In genomic region chr7:8133955-8134733, GRCh38 we compare ENCODE assay signal across 9 cellular contexts.
DNase-seq lines count a peak whose midpoint lies in the region; ATAC-seq and TF ChIP-seq lines count a peak whose summit lies in the region.
"Had no signal": no experiment of that assay in that cellular context is flagged by ENCODE, and none has a peak within 500 bp of the region (broad histone marks: within the 10 kb centered on the region; RNA-seq: fewer than 3 reads in every experiment).

No MANE protein-coding gene starts in this region.

- POLR2A ChIA-PET in WTC11 (lab: Charles Lee): no interaction called here

- TF ChIP-seq CTCF in WTC11 (IDR thresholded peaks at IDR 0.05): no peak
- TF ChIP-seq CTCF in heart left ventricle (IDR thresholded peaks at IDR 0.05): no peak
- no peak for TF ChIP-seq CTCF in progenitor cell of endocrine pancreas (IDR thresholded peaks at IDR 0.05; ENCODE audit: unreplicated experiment)

- H3K36me3 ChIP-seq in heart left ventricle: peaks cover 0 to 38% (median 0%) of the 10 kb centered on the region in 9 donors

- no peak for TF ChIP-seq POLR2A in heart left ventricle (IDR thresholded peaks at IDR 0.05)

- no peaks in the 10 kb centered on the region for H3K36me3 Mint-ChIP-seq in activated T-cell treated with anti-CD3 and anti-CD28 coated beads, Interleukin-2, amount 50 U/mL, for 24 hours (ENCODE audit: low read depth)
- H3K36me3 Mint-ChIP-seq in WTC11: 0 out of 2 replicates have a peak, but pooled peaks cover 4% of the 10 kb centered on the region
- peaks cover 4% of the 10 kb centered on the region for H3K36me3 Mint-ChIP-seq in progenitor cell of endocrine pancreas (ENCODE audit: insufficient read depth)

- H3K4me3 Mint-ChIP-seq in activated T-cell treated with anti-CD3 and anti-CD28 coated beads, Interleukin-2, amount 50 U/mL, for 24 hours: peak overlapping the region; percentile 18
- H3K4me3 Mint-ChIP-seq in WTC11: no peak overlapping the region
- no peak overlapping the region for H3K4me3 Mint-ChIP-seq in progenitor cell of endocrine pancreas (ENCODE audit: low read depth)

- WGBS in heart left ventricle, 4 donors: 73 to 86% (median 81%) methylated on average over 10 of the region's 10 CpGs

- no peak overlapping the region for H3K4me3 ChIP-seq in heart left ventricle

- H3K27me3 ChIP-seq in heart left ventricle: no peaks in the 10 kb centered on the region

- no peaks in the 10 kb centered on the region for H3K9me3 ChIP-seq in heart left ventricle

- H3K27me3 Mint-ChIP-seq in activated T-cell treated with anti-CD3 and anti-CD28 coated beads, Interleukin-2, amount 50 U/mL, for 24 hours: no peaks in the 10 kb centered on the region
- no peaks in the 10 kb centered on the region for H3K27me3 Mint-ChIP-seq in WTC11 (ENCODE audit: low read depth)
- H3K27me3 Mint-ChIP-seq in progenitor cell of endocrine pancreas: no peaks in the 10 kb centered on the region

- intact Hi-C loops in heart left ventricle (cut with DNase I): no loop called here

- H3K27ac Mint-ChIP-seq in activated T-cell treated with anti-CD3 and anti-CD28 coated beads, Interleukin-2, amount 50 U/mL, for 24 hours: peak overlapping the region; percentile 84
- H3K27ac Mint-ChIP-seq in WTC11: peak overlapping the region; percentile 54; the same call in 1 of the 2 replicates
- no peak overlapping the region for H3K27ac Mint-ChIP-seq in progenitor cell of endocrine pancreas

- no peak for DNase-seq in activated T-cell treated with anti-CD3 and anti-CD28 coated beads, Interleukin-2, amount 50 U/mL, for 24 hours
- no peak for DNase-seq in activated T-cell treated with anti-CD3 and anti-CD28 coated beads, Interleukin-2, amount 50 U/mL, for 1 hour
- DNase-seq in WTC11 (ENCODE audit: low spot score) (no peak), heart left ventricle (no peak), NCI-H446 (lab: John Stamatoyannopoulos, UW) (no peak), progenitor cell of endocrine pancreas (ENCODE audit: low spot score, unreplicated experiment) (no peak)
- peak; percentile 47 for DNase-seq in stimulated activated CD4-positive, alpha-beta T cell treated with anti-CD3 and anti-CD28 coated beads, Interleukin-4, amount 100 ng/mL, for 24 hours
- DNase-seq: NCI-H1694 treated with DMSO at 0.1 percent for 48 hours had no signal

- ATAC-seq in HG02938 (IDR thresholded peaks at IDR 0.05; ENCODE audit: unreplicated experiment) (peak; percentile 72), WTC11 (no peak), heart left ventricle (no peak)

- H3K4me1 Mint-ChIP-seq in activated T-cell treated with anti-CD3 and anti-CD28 coated beads, Interleukin-2, amount 50 U/mL, for 24 hours (ENCODE audit: low read depth): peaks cover 63% of the 10 kb centered on the region
- H3K4me1 Mint-ChIP-seq in WTC11 (no peaks in the 10 kb centered on the region), progenitor cell of endocrine pancreas (ENCODE audit: low read depth) (peaks cover 13% of the 10 kb centered on the region)

- H3K9me3 Mint-ChIP-seq in activated T-cell treated with anti-CD3 and anti-CD28 coated beads, Interleukin-2, amount 50 U/mL, for 24 hours: no peaks in the 10 kb centered on the region
- H3K9me3 Mint-ChIP-seq in WTC11 (no peaks in the 10 kb centered on the region), progenitor cell of endocrine pancreas (ENCODE audit: low read depth) (no peaks in the 10 kb centered on the region)

- H3K4me1 ChIP-seq in heart left ventricle: peaks cover 0 to 3% (median 0%) of the 10 kb centered on the region in 12 donors

- H3K27ac ChIP-seq in heart left ventricle: peak overlapping the region in 1 of 12 donors; percentile 39

- CTCF ChIA-PET in WTC11 (lab: Charles Lee): no interaction called here

TF ChIP-seq in WTC11, 78 proteins besides CTCF, POLR2A, EP300 and RAD21:
- no peak for TF ChIP-seq GRHL2 (CRISPR knock-in tag; IDR thresholded peaks at IDR 0.05; ENCODE audit: insufficient replicate concordance, severe bottlenecking)
- TF ChIP-seq NFATC4 (CRISPR knock-in tag; IDR thresholded peaks at IDR 0.05): no peak
- TF ChIP-seq E2F4 (CRISPR knock-in tag; IDR thresholded peaks at IDR 0.05; ENCODE audit: borderline replicate concordance, low read depth): no peak
